In genomic region chr1:144940054-144940453, GRCh38 we compare ENCODE assay signal across 7 cellular contexts.
DNase-seq lines count a peak whose midpoint lies in the region; ATAC-seq and TF ChIP-seq lines count a peak whose summit lies in the region.
"Not testable (repeated sequence)": the region's sequence is repeated elsewhere in the genome, so short reads cannot be mapped to it uniquely, and the experiment has no call there.

No MANE protein-coding gene starts in this region.

- H3K27ac Mint-ChIP-seq in activated T-helper 1 cell treated with anti-CD3 and anti-CD28 coated beads, Interleukin-12 subunit alpha, Interleukin-12 subunit beta, Interleukin-2, Interleukin-4 antibody, amounts not matched to agents 30 ng/mL and 10 ng/mL and 1 ng/mL, durations not matched to agents 14 hours and 24 hours and 36 hours: peak overlapping the region; percentile 87

- intact Hi-C loops in activated T-helper 1 cell treated with anti-CD3 and anti-CD28 coated beads, Interleukin-12 subunit alpha, Interleukin-12 subunit beta, Interleukin-2, Interleukin-4 antibody, amounts not matched to agents 30 ng/mL and 10 ng/mL and 1 ng/mL, durations not matched to agents 14 hours and 24 hours and 36 hours (cut with micrococcal nuclease): not testable (repeated sequence)

- H3K27me3 ChIP-seq in foreskin keratinocyte: not testable (repeated sequence)

- H3K4me1 ChIP-seq in foreskin keratinocyte: not testable (repeated sequence)

- H3K9me3 Mint-ChIP-seq in activated T-helper 1 cell treated with anti-CD3 and anti-CD28 coated beads, Interleukin-12 subunit alpha, Interleukin-12 subunit beta, Interleukin-2, Interleukin-4 antibody, amounts not matched to agents 30 ng/mL and 10 ng/mL and 1 ng/mL, durations not matched to agents 14 hours and 24 hours and 36 hours: not testable (repeated sequence)

- not testable (repeated sequence) for H3K4me3 Mint-ChIP-seq in activated T-helper 1 cell treated with anti-CD3 and anti-CD28 coated beads, Interleukin-12 subunit alpha, Interleukin-12 subunit beta, Interleukin-2, Interleukin-4 antibody, amounts not matched to agents 30 ng/mL and 10 ng/mL and 1 ng/mL, durations not matched to agents 14 hours and 24 hours and 36 hours

- H3K4me1 Mint-ChIP-seq in activated T-helper 1 cell treated with anti-CD3 and anti-CD28 coated beads, Interleukin-12 subunit alpha, Interleukin-12 subunit beta, Interleukin-2, Interleukin-4 antibody, amounts not matched to agents 30 ng/mL and 10 ng/mL and 1 ng/mL, durations not matched to agents 14 hours and 24 hours and 36 hours (ENCODE audit: low read depth): not testable (repeated sequence)

- H3K36me3 Mint-ChIP-seq in activated T-helper 1 cell treated with anti-CD3 and anti-CD28 coated beads, Interleukin-12 subunit alpha, Interleukin-12 subunit beta, Interleukin-2, Interleukin-4 antibody, amounts not matched to agents 30 ng/mL and 10 ng/mL and 1 ng/mL, durations not matched to agents 14 hours and 24 hours and 36 hours (ENCODE audit: low read depth): not testable (repeated sequence)

- H3K27ac ChIP-seq in foreskin keratinocyte: not testable (repeated sequence)

- ATAC-seq in GM18861 (IDR thresholded peaks at IDR 0.05; ENCODE audit: unreplicated experiment) (peak; percentile 62), GM21360 (IDR thresholded peaks at IDR 0.05; ENCODE audit: unreplicated experiment) (peak; percentile 67), HG02623 (IDR thresholded peaks at IDR 0.05; ENCODE audit: unreplicated experiment) (peak; percentile 58), HG03097 (IDR thresholded peaks at IDR 0.05; ENCODE audit: low FRiP score, unreplicated experiment) (peak; percentile 88), HG03565 (IDR thresholded peaks at IDR 0.05; ENCODE audit: unreplicated experiment) (peak; percentile 84), foreskin keratinocyte (peak; percentile 58)

- TF ChIP-seq CTCF in foreskin keratinocyte (conservative IDR thresholded peaks at IDR 0.05): not testable (repeated sequence)

- not testable (repeated sequence) for DNase-seq in activated T-helper 1 cell treated with anti-CD3 and anti-CD28 coated beads, Interleukin-12 subunit alpha, Interleukin-12 subunit beta, Interleukin-2, Interleukin-4 antibody, amounts not matched to agents 30 ng/mL and 10 ng/mL and 1 ng/mL, durations not matched to agents 14 hours and 24 hours and 36 hours (ENCODE audit: low spot score); foreskin keratinocyte

- not testable (repeated sequence) for H3K27me3 Mint-ChIP-seq in activated T-helper 1 cell treated with anti-CD3 and anti-CD28 coated beads, Interleukin-12 subunit alpha, Interleukin-12 subunit beta, Interleukin-2, Interleukin-4 antibody, amounts not matched to agents 30 ng/mL and 10 ng/mL and 1 ng/mL, durations not matched to agents 14 hours and 24 hours and 36 hours (ENCODE audit: insufficient read depth)
